ENCODE assay signal across 10 cellular contexts in the genomic region with DNA sequence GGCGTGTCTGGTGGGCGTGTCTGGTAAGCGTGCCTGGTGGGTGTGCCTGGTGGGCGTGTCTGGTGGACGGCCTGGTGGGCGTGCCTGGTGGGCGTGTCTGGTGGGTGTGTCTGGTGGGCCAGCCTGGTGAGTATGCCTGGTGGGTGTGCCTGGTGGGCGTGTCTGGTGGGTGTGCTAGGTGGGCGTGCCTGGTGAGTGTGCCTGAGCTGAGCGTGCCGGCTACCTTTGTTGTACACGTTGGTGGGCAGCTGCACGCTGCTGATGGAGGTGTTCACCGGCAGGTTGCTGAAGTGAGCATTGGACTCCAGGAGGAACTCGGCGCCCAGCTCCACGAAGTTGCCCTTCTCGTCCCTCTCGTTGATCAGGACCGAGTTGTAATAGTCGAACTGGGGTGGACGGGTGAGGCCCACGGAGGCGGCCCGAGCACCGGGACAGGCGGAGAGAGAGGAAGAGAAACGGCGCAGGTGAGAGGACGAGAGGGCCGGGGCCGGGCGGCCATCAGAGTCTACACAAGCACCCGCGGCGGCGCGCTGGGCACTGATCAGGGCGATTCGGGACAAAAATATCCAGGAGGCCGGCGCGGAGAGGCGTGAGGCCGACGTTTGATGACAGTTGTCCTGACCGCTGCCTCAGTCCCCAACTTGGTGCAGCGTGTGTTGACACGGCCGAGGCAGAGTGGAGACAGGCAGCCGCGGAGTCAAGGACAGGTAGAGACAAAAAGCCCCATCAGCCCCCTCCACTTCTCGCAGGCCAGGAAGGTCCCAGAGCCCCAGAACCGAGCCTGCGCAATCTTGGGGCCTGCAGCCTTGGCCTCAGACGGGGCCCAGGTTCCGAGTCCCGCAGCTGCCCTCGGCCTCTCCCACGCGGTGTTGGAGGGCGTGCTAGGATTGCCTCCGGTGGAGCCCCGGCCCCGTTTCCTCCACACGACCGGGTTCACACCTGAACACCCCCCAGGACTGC. TPM values are rescaled to one million over a fixed set of nuclear protein-coding genes. Genes with fewer than 3 reads are reported as not detected.
DNase-seq lines count a peak whose midpoint lies in the region; ATAC-seq, FAIRE-seq and TF ChIP-seq lines count a peak whose summit lies in the region.
"Had no signal": no experiment of that assay in that cellular context is flagged by ENCODE, and none has a peak within 500 bp of the region (broad histone marks: within the 10 kb centered on the region; RNA-seq: fewer than 3 reads in every experiment).

No MANE protein-coding gene starts in this region.

- no peak overlapping the region for H3K4me2 ChIP-seq in osteoblast (ENCODE audit: insufficient read depth, low read length)

- peaks cover 32% of the 10 kb centered on the region for H3K9me3 Mint-ChIP-seq in CD8-positive, alpha-beta T cell
- H3K9me3 Mint-ChIP-seq in T-cell, result peaks cover 12 to 43% (median 25%) of the 10 kb centered on the region in 3 donors

- no peaks in the 10 kb centered on the region for H3K79me2 ChIP-seq in osteoblast (ENCODE audit: insufficient read depth, low read length)

- no peak for TF ChIP-seq CTCF in CD8-positive, alpha-beta T cell (IDR thresholded peaks at IDR 0.05)
- no peak for TF ChIP-seq CTCF in osteoblast (IDR thresholded peaks at IDR 0.05; ENCODE audit: extremely low read depth, low read depth, low read length)

- H3K27me3 Mint-ChIP-seq in CD8-positive, alpha-beta T cell (ENCODE audit: low read depth), result peaks cover 8% of the 10 kb centered on the region
- peaks cover 7 to 12% of the 10 kb centered on the region in 2 donors for H3K27me3 Mint-ChIP-seq in T-cell

- peak in 5 of 7 experiments; percentile 10 to 64 (median 42) for DNase-seq in CD8-positive, alpha-beta T cell
- DNase-seq in T-cell (peak in 17 of 34 experiments; percentile 1 to 36 (median 23)), osteoblast (ENCODE audit: insufficient read length, low spot score, missing footprints) (peak; percentile 60), DMS153 (lab: John Stamatoyannopoulos, UW) (no peak), H54 (ENCODE audit: insufficient read length, low spot score) (no peak)
- DNase-seq in effector CD8-positive, alpha-beta T cell (lab: John Stamatoyannopoulos, UW), result peak; percentile 34

- H4K20me1 ChIP-seq in osteoblast (ENCODE audit: insufficient read depth, low read length), result no peaks in the 10 kb centered on the region

- H3K27me3 ChIP-seq in CD8-positive, alpha-beta T cell (ENCODE audit: insufficient read depth, low read length), result no peaks in the 10 kb centered on the region
- peaks cover 5% of the 10 kb centered on the region for H3K27me3 ChIP-seq in osteoblast (ENCODE audit: insufficient read depth, low read length)

- H3K4me1 Mint-ChIP-seq in CD8-positive, alpha-beta T cell (ENCODE audit: low read depth), result peaks cover 9% of the 10 kb centered on the region
- H3K4me1 Mint-ChIP-seq in T-cell, result peaks cover 4 to 11% (median 5%) of the 10 kb centered on the region in 3 donors

- POLR2A ChIA-PET in CD8-positive, alpha-beta T cell (lab: Charles Lee), result no interaction called here
- POLR2A ChIA-PET in T-cell (lab: Charles Lee), result no interaction called here

- ATAC-seq in CD8-positive, alpha-beta T cell, result peak; percentile 69
- ATAC-seq in T-cell (replicated peaks in 1 of 4) (peak; percentile 16 to 72 (median 35)), GM19452 (IDR thresholded peaks at IDR 0.05; ENCODE audit: unreplicated experiment) (no peak), GM19397 (IDR thresholded peaks at IDR 0.05; ENCODE audit: unreplicated experiment) (no peak)

- H3K27ac Mint-ChIP-seq in CD8-positive, alpha-beta T cell, result no peak overlapping the region
- no peak overlapping the region for H3K27ac Mint-ChIP-seq in T-cell

- H3K4me3 ChIP-seq in CD8-positive, alpha-beta T cell (ENCODE audit: low read depth, low read length), result peak overlapping the region; percentile 35
- H3K4me3 ChIP-seq in osteoblast (ENCODE audit: insufficient read depth, low read length), result no peak overlapping the region

- H3K27ac ChIP-seq in CD8-positive, alpha-beta T cell (ENCODE audit: low read depth, low read length), result no peak overlapping the region
- H3K27ac ChIP-seq in osteoblast (ENCODE audit: low read depth, low read length), result no peak overlapping the region
- H3K27ac ChIP-seq: skin epidermis had no signal

- no peaks in the 10 kb centered on the region for H3K4me1 ChIP-seq in CD8-positive, alpha-beta T cell (ENCODE audit: insufficient read depth, low read length)
- H3K4me1 ChIP-seq in osteoblast (ENCODE audit: insufficient read depth, low read length), result no peaks in the 10 kb centered on the region

- intact Hi-C loops in CD8-positive, alpha-beta T cell (cut with DNase I, micrococcal nuclease), result no loop called here

- H3K9me3 ChIP-seq in CD8-positive, alpha-beta T cell (ENCODE audit: low read length), result no peaks in the 10 kb centered on the region
- no peaks in the 10 kb centered on the region for H3K9me3 ChIP-seq in osteoblast (ENCODE audit: low read depth, low read length)

- no peaks in the 10 kb centered on the region for H3K36me3 ChIP-seq in CD8-positive, alpha-beta T cell (ENCODE audit: insufficient read depth, low read length)
- H3K36me3 ChIP-seq in osteoblast (ENCODE audit: insufficient read depth, low read length), result no peaks in the 10 kb centered on the region

- H3K36me3 Mint-ChIP-seq in CD8-positive, alpha-beta T cell, result no peaks in the 10 kb centered on the region
- no peaks in the 10 kb centered on the region for H3K36me3 Mint-ChIP-seq in T-cell

- no peak for TF ChIP-seq POLR2A in H54 (IDR thresholded peaks at IDR 0.05; ENCODE audit: low read depth, low read length)

- no peak for FAIRE-seq in H54 (lab: Jason Lieb, UNC)
- FAIRE-seq: TTC549 had no signal

- CTCF ChIA-PET in CD8-positive, alpha-beta T cell (lab: Charles Lee), result no interaction called here
- CTCF ChIA-PET in T-cell (lab: Charles Lee), result no interaction called here

- no peak overlapping the region for H2AFZ ChIP-seq in osteoblast (ENCODE audit: low read length)

- H3K4me3 Mint-ChIP-seq in CD8-positive, alpha-beta T cell, result peak overlapping the region; percentile 76
- peak overlapping the region; percentile 66 to 80 (median 66) for H3K4me3 Mint-ChIP-seq in T-cell

RNA-seq across cellular contexts. Expression of a gene that starts 10.5 kb away (rescaled TPM):
- 1 to 10 TPM; 5.0 to 9.6 TPM for total RNA-seq in CD8-positive, alpha-beta T cell
- 10 to 100 TPM; 10.2 to 14.8 (median 12.1) TPM for total RNA-seq in T-cell
- total RNA-seq in osteoblast, result 0.72 and 0.88 TPM in 2 replicates

Comparison
In these comparisons a context has a peak if more than half of its experiments do, and no peak if none do; other contexts are left out.
1. ATAC-seq: peak in CD8-positive, alpha-beta T cell (single experiment) and T-cell (4 of 4); none in GM19452 (single experiment) and GM19397 (single experiment).
2. DNase-seq: peak in CD8-positive, alpha-beta T cell (5 of 7), effector CD8-positive, alpha-beta T cell (single experiment) and osteoblast (single experiment); none in DMS153 (single experiment) and H54 (single experiment).